Comparison of ENCODE assay signal across 8 cellular contexts in the genomic region with DNA sequence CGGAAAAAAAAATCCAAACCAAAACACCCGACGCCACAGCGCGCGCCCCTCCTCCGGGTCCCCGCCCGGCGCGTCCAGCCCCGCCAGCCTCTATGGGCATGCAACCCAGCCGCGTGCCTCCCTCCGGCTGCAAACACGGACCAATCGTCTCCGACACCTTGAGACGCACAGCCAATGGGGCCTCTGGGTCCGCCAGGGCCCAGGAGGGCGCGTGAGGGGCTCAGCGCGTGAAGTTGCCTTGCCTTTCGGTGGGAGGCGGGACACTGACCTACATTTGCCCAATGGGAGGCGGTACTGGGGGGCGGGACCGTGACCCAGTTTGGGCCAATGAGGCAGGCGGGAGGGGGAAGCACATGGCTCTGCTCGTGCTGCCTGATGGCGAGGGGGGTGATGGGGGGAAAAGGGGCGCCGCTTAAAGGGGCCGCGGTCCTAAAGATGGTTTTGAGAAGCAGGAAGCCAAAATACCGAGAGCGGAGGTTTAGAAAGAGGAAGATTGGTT. TPM values are rescaled to one million over a fixed set of nuclear protein-coding genes. Genes with fewer than 3 reads are reported as not detected.
DNase-seq lines count a peak whose midpoint lies in the region; ATAC-seq and TF ChIP-seq lines count a peak whose summit lies in the region.

No MANE protein-coding gene starts in this region.

- DNase-seq in NCI-H1930 (lab: John Stamatoyannopoulos, UW), result peak; percentile 99 to 100
- peak; percentile 100 for DNase-seq in T-helper 22 cell (ENCODE audit: low read depth)
- peak; percentile 98 to 100 for DNase-seq in ascending aorta (ENCODE audit: low spot score in 2 of 2)
- peak; percentile 99 to 100 (median 100) for DNase-seq in right cardiac atrium
- peak in 1 of 2 donors; percentile 100 for DNase-seq in vagina (ENCODE audit: extremely low spot score in 2 of 2)

- peak overlapping the region; percentile 94 to 99 for H3K27ac ChIP-seq in ascending aorta
- peak overlapping the region; percentile 94 for H3K27ac ChIP-seq in right cardiac atrium (ENCODE audit: low read length)
- H3K27ac ChIP-seq in rectal smooth muscle tissue (ENCODE audit: low read depth, low read length), result peak overlapping the region; percentile 98
- peak overlapping the region; percentile 99 for H3K27ac ChIP-seq in vagina

- intact Hi-C loops in ascending aorta (cut with DNase I), result loop anchor here (2.0 to 10.0 kb wide), 5 partner anchors 169 to 1217 kb away; a partner anchor contains a TSS
- intact Hi-C loops in right cardiac atrium (cut with DNase I), result no loop called here
- intact Hi-C loops in vagina (cut with DNase I), result loop anchor here (10.0 kb wide), 1 partner anchor 327 kb away; a partner anchor contains a TSS

- H3K9me3 ChIP-seq in ascending aorta (no peaks in the 10 kb centered on the region), right cardiac atrium (ENCODE audit: control insufficient read depth, low read length) (no peaks in the 10 kb centered on the region), vagina (no peaks in the 10 kb centered on the region)

- no peak for TF ChIP-seq POLR2A in vagina (IDR thresholded peaks at IDR 0.05)

- WGBS in right cardiac atrium, result under 1% methylated on average over 38 of the region's 38 CpGs

- H3K27me3 ChIP-seq in ascending aorta, result no peaks in the 10 kb centered on the region
- no peaks in the 10 kb centered on the region for H3K27me3 ChIP-seq in right cardiac atrium (ENCODE audit: control insufficient read depth, insufficient read depth)
- H3K27me3 ChIP-seq in rectal smooth muscle tissue (ENCODE audit: control insufficient read depth, insufficient read depth, low read length), result no peaks in the 10 kb centered on the region
- no peaks in the 10 kb centered on the region for H3K27me3 ChIP-seq in vagina

- peak; percentile 68 for ATAC-seq in GM18502 (IDR thresholded peaks at IDR 0.05; ENCODE audit: poor library complexity, unreplicated experiment)
- ATAC-seq in HG02973 (IDR thresholded peaks at IDR 0.05; ENCODE audit: unreplicated experiment), result peak; percentile 54
- peak; percentile 85 to 87 for ATAC-seq in right cardiac atrium

- H3K4me3 ChIP-seq in ascending aorta, result peak overlapping the region; percentile 66 to 89
- peak overlapping the region; percentile 57 for H3K4me3 ChIP-seq in right cardiac atrium (ENCODE audit: low read length)
- H3K4me3 ChIP-seq in rectal smooth muscle tissue (ENCODE audit: low read length), result peak overlapping the region; percentile 97
- peak overlapping the region; percentile 54 to 69 for H3K4me3 ChIP-seq in vagina

- H3K4me1 ChIP-seq in ascending aorta (peaks cover 19 to 39% of the 10 kb centered on the region in 2 donors), right cardiac atrium (ENCODE audit: control insufficient read depth, insufficient read depth, low read length) (peaks cover 6% of the 10 kb centered on the region), rectal smooth muscle tissue (ENCODE audit: control insufficient read depth, insufficient read depth, low read length) (peaks cover 30% of the 10 kb centered on the region), vagina (peaks cover 53% of the 10 kb centered on the region)

- H3K36me3 ChIP-seq in ascending aorta, result peaks cover 0 to 3% of the 10 kb centered on the region in 2 donors
- H3K36me3 ChIP-seq in rectal smooth muscle tissue (ENCODE audit: control insufficient read depth, insufficient read depth, low read length), result peaks cover 8% of the 10 kb centered on the region
- H3K36me3 ChIP-seq in vagina, result no peaks in the 10 kb centered on the region

- peak overlapping the region; percentile 38 for H3K9ac ChIP-seq in rectal smooth muscle tissue (ENCODE audit: low read length)

- no peak for TF ChIP-seq CTCF in ascending aorta (IDR thresholded peaks at IDR 0.05)
- no peak for TF ChIP-seq CTCF in vagina (IDR thresholded peaks at IDR 0.05)

RNA-seq across cellular contexts. Expression of a gene that starts 0.3 kb away (rescaled TPM):
- total RNA-seq in ascending aorta (0.21 TPM), right cardiac atrium (10 to 100 TPM in 3 of 4 donors, 1 to 10 TPM in 1; 2.8 to 16.9 (median 14.7) TPM), vagina (4.9 TPM)
- polyA plus RNA-seq in right cardiac atrium, result 9.5 TPM

RNA-seq across cellular contexts. Expression of a gene that starts 8.5 kb away (rescaled TPM):
- total RNA-seq in ascending aorta (not detected), right cardiac atrium (10 to 100 TPM in 3 of 4 donors, 1 to 10 TPM in 1; 8.6 to 16.5 (median 13.2) TPM), vagina (7.9 TPM)
- 16.6 TPM for polyA plus RNA-seq in right cardiac atrium

RNA-seq across cellular contexts. Expression of a gene that starts 18.2 kb away (rescaled TPM):
- total RNA-seq in ascending aorta (35.3 TPM), right cardiac atrium (10 to 100 TPM in 3 of 4 donors, 1 to 10 TPM in 1; 7.3 to 12.7 (median 11.7) TPM), vagina (19.9 TPM)
- polyA plus RNA-seq in right cardiac atrium, result 11.0 TPM

RNA-seq across cellular contexts. Expression of a gene that starts 18.5 kb away (rescaled TPM):
- total RNA-seq in ascending aorta, result 2,223 TPM
- total RNA-seq in right cardiac atrium, result 100 to 1,000 TPM; 606 to 773 (median 699) TPM
- polyA plus RNA-seq in right cardiac atrium, result 965 TPM
- 2,346 TPM for total RNA-seq in vagina

RNA-seq across cellular contexts. Expression of a gene that starts 22.6 kb away (rescaled TPM):
- total RNA-seq in ascending aorta, result not detected
- total RNA-seq in right cardiac atrium, result under 1 TPM in 1 of 4 donors, not detected in 3; 0.33 TPM
- 0.20 TPM for polyA plus RNA-seq in right cardiac atrium
- total RNA-seq in vagina, result 3.2 TPM

Comparison
In these comparisons a context has a peak if more than half of its experiments do, and no peak if none do; other contexts are left out.
1. intact Hi-C loops: an anchor here in ascending aorta (2.0 to 10.0 kb wide) and vagina (10.0 kb wide); none called in right cardiac atrium.